In genomic region chrX:37380920-37381319, GRCh38 we compare ENCODE assay signal across 1 cellular context.
A peak's percentile ranks its signal among the peaks of the same experiment; 100 is the strongest.
TF ChIP-seq lines count a peak whose summit lies in the region.

No MANE protein-coding gene starts in this region.

TF ChIP-seq in endothelial cell of umbilical vein, 7 proteins besides CTCF, POLR2A, EP300 and RAD21 (continued from another document):
- no peak for TF ChIP-seq MYC (IDR thresholded peaks at IDR 0.05; ENCODE audit: low read depth, low read length)
- TF ChIP-seq MAX (IDR thresholded peaks at IDR 0.05; ENCODE audit: insufficient read depth, insufficient read length): no peak
- TF ChIP-seq GATA2 (IDR thresholded peaks at IDR 0.05; ENCODE audit: insufficient read depth, insufficient read length, low read depth, low read length): peak; percentile 73
